Comparison of ENCODE assay signal across 10 cellular contexts in the genomic region with DNA sequence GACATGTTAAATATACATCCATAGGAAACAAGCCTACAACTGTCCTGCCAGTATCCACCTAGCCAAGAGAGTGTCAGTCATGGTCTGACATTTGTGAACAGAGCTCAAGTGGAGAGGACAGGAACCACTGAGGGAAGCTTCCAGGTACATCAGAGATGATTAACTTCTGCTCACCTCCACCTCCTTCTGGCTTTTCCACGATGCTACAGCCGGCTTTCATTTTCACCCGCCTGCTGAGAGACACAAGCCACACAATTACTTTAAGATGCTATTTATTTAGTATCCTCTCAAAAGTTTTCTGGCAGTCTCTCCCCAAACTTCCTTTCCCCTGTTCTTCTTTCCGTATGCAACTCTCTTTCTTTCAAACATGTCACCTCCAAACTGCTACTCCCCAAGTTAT. TPM values are rescaled to one million over a fixed set of nuclear protein-coding genes. Genes with fewer than 3 reads are reported as not detected.
DNase-seq lines count a peak whose midpoint lies in the region; ATAC-seq and TF ChIP-seq lines count a peak whose summit lies in the region.
"Had no signal": no experiment of that assay in that cellular context is flagged by ENCODE, and none has a peak within 500 bp of the region (broad histone marks: within the 10 kb centered on the region; RNA-seq: fewer than 3 reads in every experiment).

No MANE protein-coding gene starts in this region.

- H3K27ac Mint-ChIP-seq in activated T-helper 1 cell treated with anti-CD3 and anti-CD28 coated beads, Interleukin-12 subunit alpha, Interleukin-12 subunit beta, Interleukin-2, Interleukin-4 antibody, amounts not matched to agents 30 ng/mL and 10 ng/mL and 1 ng/mL, durations not matched to agents 14 hours and 24 hours and 36 hours: peak overlapping the region; percentile 92

- TF ChIP-seq CTCF in 22Rv1 (IDR thresholded peaks at IDR 0.05): 0 out of 2 replicates have a peak, but pooled peaks have one; percentile 32
- 0 out of 3 replicates have a peak, but pooled peaks have one; percentile 14 for TF ChIP-seq CTCF in GM12872 (IDR thresholded peaks at IDR 0.05; ENCODE audit: insufficient read depth, low read depth, low read length)
- no peak for TF ChIP-seq CTCF in left lung (IDR thresholded peaks at IDR 0.05)

- peaks cover 14 to 40% of the 10 kb centered on the region in 2 donors for H3K4me1 ChIP-seq in left lung

- no peaks in the 10 kb centered on the region for H3K27me3 ChIP-seq in left lung

- peak; percentile 0 for ATAC-seq in left lung
- no peak for ATAC-seq in HG02588 (IDR thresholded peaks at IDR 0.05; ENCODE audit: unreplicated experiment)

- peak overlapping the region in 1 of 2 donors; percentile 97 for H3K4me3 ChIP-seq in left lung

- peaks cover 89% of the 10 kb centered on the region for H3K4me1 Mint-ChIP-seq in activated T-helper 1 cell treated with anti-CD3 and anti-CD28 coated beads, Interleukin-12 subunit alpha, Interleukin-12 subunit beta, Interleukin-2, Interleukin-4 antibody, amounts not matched to agents 30 ng/mL and 10 ng/mL and 1 ng/mL, durations not matched to agents 14 hours and 24 hours and 36 hours (ENCODE audit: low read depth)

- H3K27me3 Mint-ChIP-seq in activated T-helper 1 cell treated with anti-CD3 and anti-CD28 coated beads, Interleukin-12 subunit alpha, Interleukin-12 subunit beta, Interleukin-2, Interleukin-4 antibody, amounts not matched to agents 30 ng/mL and 10 ng/mL and 1 ng/mL, durations not matched to agents 14 hours and 24 hours and 36 hours (ENCODE audit: insufficient read depth): no peaks in the 10 kb centered on the region

- peaks cover 0 to 50% of the 10 kb centered on the region in 2 donors for H3K36me3 ChIP-seq in left lung

- intact Hi-C loops in activated T-helper 1 cell treated with anti-CD3 and anti-CD28 coated beads, Interleukin-12 subunit alpha, Interleukin-12 subunit beta, Interleukin-2, Interleukin-4 antibody, amounts not matched to agents 30 ng/mL and 10 ng/mL and 1 ng/mL, durations not matched to agents 14 hours and 24 hours and 36 hours (cut with micrococcal nuclease): loop anchor here (5.0 to 10.0 kb wide), 3 partner anchors 321 to 1941 kb away; a partner anchor contains a TSS
- intact Hi-C loops in left lung (cut with DNase I): no loop called here

- no peaks in the 10 kb centered on the region for H3K9me3 Mint-ChIP-seq in activated T-helper 1 cell treated with anti-CD3 and anti-CD28 coated beads, Interleukin-12 subunit alpha, Interleukin-12 subunit beta, Interleukin-2, Interleukin-4 antibody, amounts not matched to agents 30 ng/mL and 10 ng/mL and 1 ng/mL, durations not matched to agents 14 hours and 24 hours and 36 hours

- H3K9me3 ChIP-seq in left lung: no peaks in the 10 kb centered on the region

- DNase-seq in activated T-helper 1 cell treated with anti-CD3 and anti-CD28 coated beads, Interleukin-12 subunit alpha, Interleukin-12 subunit beta, Interleukin-2, Interleukin-4 antibody, amounts not matched to agents 30 ng/mL and 10 ng/mL and 1 ng/mL, durations not matched to agents 14 hours and 24 hours and 36 hours (ENCODE audit: low spot score): no peak
- DNase-seq in left lung (no peak), NCI-H510A treated with DMSO at 0.1 percent for 48 hours (lab: John Stamatoyannopoulos, UW) (no peak), amygdala (lab: John Stamatoyannopoulos, UW) (no peak), NCI-H2196 (lab: John Stamatoyannopoulos, UW; ENCODE audit: unreplicated experiment) (no peak)
- DNase-seq: EL had no signal

- H3K4me3 Mint-ChIP-seq in activated T-helper 1 cell treated with anti-CD3 and anti-CD28 coated beads, Interleukin-12 subunit alpha, Interleukin-12 subunit beta, Interleukin-2, Interleukin-4 antibody, amounts not matched to agents 30 ng/mL and 10 ng/mL and 1 ng/mL, durations not matched to agents 14 hours and 24 hours and 36 hours: peak overlapping the region; percentile 93

- H3K36me3 Mint-ChIP-seq in activated T-helper 1 cell treated with anti-CD3 and anti-CD28 coated beads, Interleukin-12 subunit alpha, Interleukin-12 subunit beta, Interleukin-2, Interleukin-4 antibody, amounts not matched to agents 30 ng/mL and 10 ng/mL and 1 ng/mL, durations not matched to agents 14 hours and 24 hours and 36 hours (ENCODE audit: low read depth): peaks cover 57% of the 10 kb centered on the region

- H3K27ac ChIP-seq in 22Rv1 (peak overlapping the region; percentile 85; the same call in 1 of the 2 replicates), left lung (peak overlapping the region in 1 of 2 donors; percentile 57)

RNA-seq across cellular contexts. Expression of a gene that starts 2.1 kb away (rescaled TPM):
- total RNA-seq in activated T-helper 1 cell treated with anti-CD3 and anti-CD28 coated beads, Interleukin-12 subunit alpha, Interleukin-12 subunit beta, Interleukin-2, Interleukin-4 antibody, amounts not matched to agents 30 ng/mL and 10 ng/mL and 1 ng/mL, durations not matched to agents 14 hours and 24 hours and 36 hours: 47.6 and 51.3 TPM in 2 replicates
- 10 to 100 TPM; 23.3 to 26.3 TPM for total RNA-seq in left lung

RNA-seq across cellular contexts. Expression of a gene that starts 36.5 kb away (rescaled TPM):
- total RNA-seq in activated T-helper 1 cell treated with anti-CD3 and anti-CD28 coated beads, Interleukin-12 subunit alpha, Interleukin-12 subunit beta, Interleukin-2, Interleukin-4 antibody, amounts not matched to agents 30 ng/mL and 10 ng/mL and 1 ng/mL, durations not matched to agents 14 hours and 24 hours and 36 hours: not detected in 2 replicates
- total RNA-seq in left lung: not detected
- total RNA-seq: HT1080 had no signal

Comparison
In these comparisons a context has a peak if more than half of its experiments do, and no peak if none do; other contexts are left out.
1. CTCF ChIP-seq: peak in 22Rv1 (single experiment) and GM12872 (single experiment); none in left lung (0 of 2).